In genomic region chr14:52146504-52146903, GRCh38 we compare ENCODE assay signal across 22 cellular contexts.
DNase-seq lines count a peak whose midpoint lies in the region; ATAC-seq and TF ChIP-seq lines count a peak whose summit lies in the region.
"Had no signal": no experiment of that assay in that cellular context is flagged by ENCODE, and none has a peak within 500 bp of the region (broad histone marks: within the 10 kb centered on the region; RNA-seq: fewer than 3 reads in every experiment).

No MANE protein-coding gene starts in this region.

- no peak for ATAC-seq in central memory CD8-positive, alpha-beta T cell (replicated peaks; ENCODE audit: extremely low read depth, poor library complexity, severe bottlenecking)
- ATAC-seq in foreskin keratinocyte (no peak), GM21360 (IDR thresholded peaks at IDR 0.05; ENCODE audit: unreplicated experiment) (no peak)
- ATAC-seq: activated CD4-positive, alpha-beta T cell treated with anti-CD3 and anti-CD28 coated beads for 36 hours; K562; Right ventricle myocardium inferior; stimulated activated effector memory CD8-positive, alpha-beta T cell treated with anti-CD3 and anti-CD28 coated beads, Interleukin-12 subunit alpha, Interleukin-12 subunit beta, amount 100 ng/mL, for 72 hours had no signal

- WGBS in spleen, 5 donors: 16 to 48% (median 23%) methylated on average over 2 of the region's 2 CpGs

- H3K9me3 Mint-ChIP-seq in HFFc6: no peaks in the 10 kb centered on the region
- H3K9me3 Mint-ChIP-seq in central memory CD8-positive, alpha-beta T cell: no peaks in the 10 kb centered on the region
- H3K9me3 Mint-ChIP-seq: stimulated activated effector memory CD8-positive, alpha-beta T cell treated with anti-CD3 and anti-CD28 coated beads, Interleukin-12 subunit alpha, Interleukin-12 subunit beta, amount 100 ng/mL, for 72 hours had no signal

- no peaks in the 10 kb centered on the region for H3K36me3 Mint-ChIP-seq in HFFc6 (ENCODE audit: low read depth)
- H3K36me3 Mint-ChIP-seq in central memory CD8-positive, alpha-beta T cell (ENCODE audit: insufficient read depth): no peaks in the 10 kb centered on the region
- H3K36me3 Mint-ChIP-seq: stimulated activated effector memory CD8-positive, alpha-beta T cell treated with anti-CD3 and anti-CD28 coated beads, Interleukin-12 subunit alpha, Interleukin-12 subunit beta, amount 100 ng/mL, for 72 hours had no signal

- H3K9me3 ChIP-seq in spleen: peaks cover 0 to 5% (median 0%) of the 10 kb centered on the region in 8 donors
- H3K9me3 ChIP-seq: esophagus muscularis mucosa had no signal

- peaks cover 39% of the 10 kb centered on the region for H3K27me3 Mint-ChIP-seq in HFFc6 (ENCODE audit: insufficient read depth)
- no peaks in the 10 kb centered on the region for H3K27me3 Mint-ChIP-seq in central memory CD8-positive, alpha-beta T cell

- H3K4me3 ChIP-seq in AG10803 (ENCODE audit: low read length) (no peak overlapping the region), spleen (no peak overlapping the region)
- H3K4me3 ChIP-seq: esophagus muscularis mucosa, K562 had no signal

- TF ChIP-seq CTCF in AG10803 (conservative IDR thresholded peaks at IDR 0.05; ENCODE audit: low read length): peak; percentile 31
- peak; percentile 52; the same call in 1 of the 2 replicates for TF ChIP-seq CTCF in HFFc6 (IDR thresholded peaks at IDR 0.05)
- TF ChIP-seq CTCF in foreskin keratinocyte (conservative IDR thresholded peaks at IDR 0.05): peak; percentile 41
- peak in 1 of 11 experiments; percentile 9 for TF ChIP-seq CTCF in spleen (IDR thresholded peaks at IDR 0.05 in 8 of 11, conservative IDR thresholded peaks at IDR 0.05 in 3 of 11)

- H3K27me3 ChIP-seq in foreskin keratinocyte (peaks cover 49% of the 10 kb centered on the region), spleen (replicated peaks in 1 of 7) (peaks cover 0 to 10% (median 0%) of the 10 kb centered on the region in 7 donors)
- H3K27me3 ChIP-seq: esophagus muscularis mucosa had no signal

- H3K36me3 ChIP-seq in spleen: no peaks in the 10 kb centered on the region
- H3K36me3 ChIP-seq: esophagus muscularis mucosa had no signal

- intact Hi-C loops in spleen (cut with DNase I; ENCODE audit: low total_unique reads): no loop called here

- no peak for TF ChIP-seq POLR2A in spleen (IDR thresholded peaks at IDR 0.05)

- H3K4me1 ChIP-seq in foreskin keratinocyte (no peaks in the 10 kb centered on the region), spleen (no peaks in the 10 kb centered on the region)
- H3K4me1 ChIP-seq: esophagus muscularis mucosa had no signal

- H3K27ac ChIP-seq in foreskin keratinocyte: no peak overlapping the region
- H3K27ac ChIP-seq in spleen: no peak overlapping the region
- H3K27ac ChIP-seq: esophagus muscularis mucosa had no signal

- no peak overlapping the region for H3K4me3 Mint-ChIP-seq in HFFc6
- no peak overlapping the region for H3K4me3 Mint-ChIP-seq in central memory CD8-positive, alpha-beta T cell
- H3K4me3 Mint-ChIP-seq: activated CD4-positive, alpha-beta T cell treated with anti-CD3 and anti-CD28 coated beads for 36 hours; stimulated activated effector memory CD8-positive, alpha-beta T cell treated with anti-CD3 and anti-CD28 coated beads, Interleukin-12 subunit alpha, Interleukin-12 subunit beta, amount 100 ng/mL, for 72 hours had no signal

- no peaks in the 10 kb centered on the region for H3K4me1 Mint-ChIP-seq in HFFc6 (ENCODE audit: low read depth)
- peaks cover 48% of the 10 kb centered on the region for H3K4me1 Mint-ChIP-seq in central memory CD8-positive, alpha-beta T cell
- H3K4me1 Mint-ChIP-seq: activated CD4-positive, alpha-beta T cell treated with anti-CD3 and anti-CD28 coated beads for 36 hours had no signal

- DNase-seq in AG10803 (ENCODE audit: low read depth) (no peak), HFFc6 (no peak), foreskin keratinocyte (no peak), spleen (no peak), globus pallidus (ENCODE audit: low spot score) (no peak), glomerular visceral epithelial cell (ENCODE audit: extremely low spot score) (no peak)
- no peak for DNase-seq in central memory CD8-positive, alpha-beta T cell (ENCODE audit: low spot score in 2 of 2)
- DNase-seq: activated CD4-positive, alpha-beta T cell treated with anti-CD3 and anti-CD28 coated beads for 36 hours; activated naive CD4-positive, alpha-beta T cell treated with anti-CD3 and anti-CD28 coated beads, Interleukin-2, amount 50 U/mL, for 16 hours; anterior cingulate cortex; DMS53; effector memory CD4-positive, alpha-beta T cell; MV-4-11; NCI-H2171 treated with DMSO at 0.1 percent for 48 hours; NCI-H526; stimulated activated CD4-positive, alpha-beta T cell treated with anti-CD3 and anti-CD28 coated beads, Interleukin-2, amount 100 ng/mL, for 24 hours had no signal

- no peak overlapping the region for H3K27ac Mint-ChIP-seq in HFFc6
- peak overlapping the region; percentile 49 for H3K27ac Mint-ChIP-seq in central memory CD8-positive, alpha-beta T cell (ENCODE audit: low read depth)
- H3K27ac Mint-ChIP-seq: activated CD4-positive, alpha-beta T cell treated with anti-CD3 and anti-CD28 coated beads for 36 hours; progenitor cell of endocrine pancreas; stimulated activated effector memory CD8-positive, alpha-beta T cell treated with anti-CD3 and anti-CD28 coated beads, Interleukin-12 subunit alpha, Interleukin-12 subunit beta, amount 100 ng/mL, for 72 hours had no signal
